ENCODE assay signal across 1 cellular context in the genomic region with DNA sequence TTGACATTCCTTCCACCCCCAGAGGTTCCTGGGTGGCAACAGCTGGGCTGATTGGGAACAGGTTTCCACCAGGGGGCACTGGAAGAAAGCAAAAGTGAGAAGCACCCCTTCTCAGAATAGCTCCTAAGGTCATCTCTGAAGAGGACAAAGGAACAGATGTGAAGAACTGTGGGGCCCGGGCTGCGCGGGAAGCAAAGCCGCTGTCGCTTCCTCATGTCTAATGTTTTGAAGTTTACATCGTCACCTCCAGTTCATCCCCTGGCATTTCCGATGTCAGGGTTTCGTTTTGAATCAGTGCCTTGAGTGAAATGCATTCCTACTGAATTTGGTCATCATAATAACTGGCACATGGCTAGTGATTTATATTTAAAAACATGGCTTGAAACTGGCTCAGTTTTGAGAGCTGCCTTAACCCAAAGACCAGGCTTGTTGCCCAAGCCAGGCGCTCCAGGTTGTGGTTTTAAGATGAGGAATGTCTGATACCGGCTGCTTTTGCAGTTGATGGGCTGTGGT.
TF ChIP-seq lines count a peak whose summit lies in the region.

No MANE protein-coding gene starts in this region.

TF ChIP-seq in HCT116, 20 proteins besides CTCF, POLR2A, EP300 and RAD21 (continued from another document):
- TF ChIP-seq, protein P1, sequence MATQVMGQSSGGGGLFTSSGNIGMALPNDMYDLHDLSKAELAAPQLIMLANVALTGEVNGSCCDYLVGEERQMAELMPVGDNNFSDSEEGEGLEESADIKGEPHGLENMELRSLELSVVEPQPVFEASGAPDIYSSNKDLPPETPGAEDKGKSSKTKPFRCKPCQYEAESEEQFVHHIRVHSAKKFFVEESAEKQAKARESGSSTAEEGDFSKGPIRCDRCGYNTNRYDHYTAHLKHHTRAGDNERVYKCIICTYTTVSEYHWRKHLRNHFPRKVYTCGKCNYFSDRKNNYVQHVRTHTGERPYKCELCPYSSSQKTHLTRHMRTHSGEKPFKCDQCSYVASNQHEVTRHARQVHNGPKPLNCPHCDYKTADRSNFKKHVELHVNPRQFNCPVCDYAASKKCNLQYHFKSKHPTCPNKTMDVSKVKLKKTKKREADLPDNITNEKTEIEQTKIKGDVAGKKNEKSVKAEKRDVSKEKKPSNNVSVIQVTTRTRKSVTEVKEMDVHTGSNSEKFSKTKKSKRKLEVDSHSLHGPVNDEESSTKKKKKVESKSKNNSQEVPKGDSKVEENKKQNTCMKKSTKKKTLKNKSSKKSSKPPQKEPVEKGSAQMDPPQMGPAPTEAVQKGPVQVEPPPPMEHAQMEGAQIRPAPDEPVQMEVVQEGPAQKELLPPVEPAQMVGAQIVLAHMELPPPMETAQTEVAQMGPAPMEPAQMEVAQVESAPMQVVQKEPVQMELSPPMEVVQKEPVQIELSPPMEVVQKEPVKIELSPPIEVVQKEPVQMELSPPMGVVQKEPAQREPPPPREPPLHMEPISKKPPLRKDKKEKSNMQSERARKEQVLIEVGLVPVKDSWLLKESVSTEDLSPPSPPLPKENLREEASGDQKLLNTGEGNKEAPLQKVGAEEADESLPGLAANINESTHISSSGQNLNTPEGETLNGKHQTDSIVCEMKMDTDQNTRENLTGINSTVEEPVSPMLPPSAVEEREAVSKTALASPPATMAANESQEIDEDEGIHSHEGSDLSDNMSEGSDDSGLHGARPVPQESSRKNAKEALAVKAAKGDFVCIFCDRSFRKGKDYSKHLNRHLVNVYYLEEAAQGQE (IDR thresholded peaks at IDR 0.05; ENCODE audit: low read depth): no peak
- TF ChIP-seq CEBPB (IDR thresholded peaks at IDR 0.05; ENCODE audit: low read depth): no peak
- peak; percentile 31; the same call in 1 of the 2 replicates for TF ChIP-seq POLR2AphosphoS5 (IDR thresholded peaks at IDR 0.05; ENCODE audit: low read depth, low read length)
- TF ChIP-seq SIN3A (IDR thresholded peaks at IDR 0.05; ENCODE audit: low read depth): 0 out of 2 replicates have a peak, but pooled peaks have one; percentile 81
- TF ChIP-seq ELF1 (IDR thresholded peaks at IDR 0.05; ENCODE audit: borderline replicate concordance, low read depth): no peak; the same call in 1 of the 2 replicates
- TF ChIP-seq ZFX (IDR thresholded peaks at IDR 0.05): no peak
- peak; percentile 67 for TF ChIP-seq SP1 (IDR thresholded peaks at IDR 0.05; ENCODE audit: low read depth)
- TF ChIP-seq EGR1 (IDR thresholded peaks at IDR 0.05; ENCODE audit: low read depth): no peak
- TF ChIP-seq ZBTB33 (IDR thresholded peaks at IDR 0.05; ENCODE audit: extremely low read depth, insufficient replicate concordance, low read length): no peak
- TF ChIP-seq TCF7L2 (IDR thresholded peaks at IDR 0.05; ENCODE audit: borderline replicate concordance, extremely low read depth, insufficient read depth, insufficient read length): peak; percentile 64
- TF ChIP-seq SRF (IDR thresholded peaks at IDR 0.05; ENCODE audit: low read depth): no peak
- TF ChIP-seq JUND (IDR thresholded peaks at IDR 0.05): peak; percentile 65; the same call in 1 of the 2 replicates
- no peak for TF ChIP-seq EZH2 (IDR thresholded peaks at IDR 0.05)
- no peak for TF ChIP-seq ZNF274 (IDR thresholded peaks at IDR 0.05; ENCODE audit: low read depth, low read length)
- TF ChIP-seq CBX3 (IDR thresholded peaks at IDR 0.05; ENCODE audit: low read depth): 0 out of 2 replicates have a peak, but pooled peaks have one; percentile 23
- no peak for TF ChIP-seq ATF3 (IDR thresholded peaks at IDR 0.05)
